8 cellular contexts compared by ENCODE assay signal in genomic region chr1:204072951-204073836, GRCh38. TPM values are rescaled to one million over a fixed set of nuclear protein-coding genes. Genes with fewer than 3 reads are reported as not detected.
A peak's percentile ranks its signal among the peaks of the same experiment; 100 is the strongest.
DNase-seq lines count a peak whose midpoint lies in the region; ATAC-seq, FAIRE-seq and TF ChIP-seq lines count a peak whose summit lies in the region.

Gene SOX13, plus strand, starts transcription at chr1:204073115. Its CDS starts 39,801 bp downstream, at chr1:204112916.

- H3K4me2 ChIP-seq in keratinocyte (ENCODE audit: control insufficient read depth, extremely low read depth, insufficient read depth, low read depth, low read length), result peak within 1 kb of the TSS; percentile 95

- peak; percentile 94 for DNase-seq in Daoy (ENCODE audit: low read depth)
- peak; percentile 88 for DNase-seq in NCI-H1092 (lab: John Stamatoyannopoulos, UW)
- DNase-seq in cortex of kidney (lab: John Stamatoyannopoulos, UW), result peak; percentile 46
- peak; percentile 38 for DNase-seq in keratinocyte (ENCODE audit: low read depth, low spot score)
- peak; percentile 75 for DNase-seq in skeletal muscle cell (ENCODE audit: low read depth)
- no peak for DNase-seq in GM19238 (ENCODE audit: insufficient read length, low spot score)

- ATAC-seq in GM21515 (IDR thresholded peaks at IDR 0.05; ENCODE audit: unreplicated experiment), result no peak

- peaks cover 13% of the 10 kb centered on the region for H3K79me2 ChIP-seq in keratinocyte (ENCODE audit: control insufficient read depth, insufficient read depth, low read length)

- no peaks in the 10 kb centered on the region for H3K27me3 ChIP-seq in keratinocyte (ENCODE audit: control insufficient read depth, extremely low read depth, insufficient read depth, low read length)

- peak within 1 kb of the TSS; percentile 80 for H3K4me3 Mint-ChIP-seq in T-helper 1 cell treated with Interleukin-12 subunit alpha and Interleukin-12 subunit beta and Interleukin-4 antibody, amounts not matched to agents 30 μg/mL and 1 μg/mL, for 36 hours

- TF ChIP-seq CTCF in keratinocyte (optimal IDR thresholded peaks at IDR 0.05 in 1 of 3, IDR thresholded peaks at IDR 0.05 in 1 of 3, conservative IDR thresholded peaks at IDR 0.05 in 1 of 3; ENCODE audit: extremely low read depth in 1 of 3, insufficient read depth in 2 of 3, low read length in 3 of 3), result peak in 2 of 3 experiments; percentile 33 to 45

- H3K27ac Mint-ChIP-seq in T-helper 1 cell treated with Interleukin-12 subunit alpha and Interleukin-12 subunit beta and Interleukin-4 antibody, amounts not matched to agents 30 μg/mL and 1 μg/mL, for 36 hours, result no peak within 1 kb of the TSS

- no peaks in the 10 kb centered on the region for H3K9me1 ChIP-seq in keratinocyte (ENCODE audit: control insufficient read depth, extremely low read depth, insufficient read depth, low read length)

- no peaks in the 10 kb centered on the region for H3K36me3 ChIP-seq in keratinocyte (ENCODE audit: control insufficient read depth in 2 of 2, extremely low read depth in 1 of 2, insufficient read depth in 2 of 2, low read length in 2 of 2)

- H3K4me3 ChIP-seq in keratinocyte (ENCODE audit: control insufficient read depth in 2 of 3, extremely low read depth in 1 of 3, insufficient read depth in 2 of 3, low read depth in 1 of 3, low read length in 3 of 3), result peak within 1 kb of the TSS; percentile 72 to 84 (median 75)
- H3K4me3 ChIP-seq in skeletal muscle cell (ENCODE audit: low read depth, low read length), result peak within 1 kb of the TSS; percentile 84

- no peaks in the 10 kb centered on the region for H4K20me1 ChIP-seq in keratinocyte (ENCODE audit: control insufficient read depth, extremely low read depth, insufficient read depth, low read length)

- H3K36me3 Mint-ChIP-seq in T-helper 1 cell treated with Interleukin-12 subunit alpha and Interleukin-12 subunit beta and Interleukin-4 antibody, amounts not matched to agents 30 μg/mL and 1 μg/mL, for 36 hours (ENCODE audit: low read depth), result no peaks in the 10 kb centered on the region

- no peak within 1 kb of the TSS for H3K27ac ChIP-seq in keratinocyte (ENCODE audit: control insufficient read depth, insufficient read depth, low read length)

- H3K27me3 Mint-ChIP-seq in T-helper 1 cell treated with Interleukin-12 subunit alpha and Interleukin-12 subunit beta and Interleukin-4 antibody, amounts not matched to agents 30 μg/mL and 1 μg/mL, for 36 hours (ENCODE audit: low read depth), result peaks cover 90% of the 10 kb centered on the region

- H3K9ac ChIP-seq in keratinocyte (ENCODE audit: control insufficient read depth, extremely low read depth, insufficient read depth, low read length), result peak within 1 kb of the TSS; percentile 75

- no peaks in the 10 kb centered on the region for H3K9me3 Mint-ChIP-seq in T-helper 1 cell treated with Interleukin-12 subunit alpha and Interleukin-12 subunit beta and Interleukin-4 antibody, amounts not matched to agents 30 μg/mL and 1 μg/mL, for 36 hours

- peaks cover 2% of the 10 kb centered on the region for H3K4me1 Mint-ChIP-seq in T-helper 1 cell treated with Interleukin-12 subunit alpha and Interleukin-12 subunit beta and Interleukin-4 antibody, amounts not matched to agents 30 μg/mL and 1 μg/mL, for 36 hours (ENCODE audit: low read depth)

- H3K9me3 ChIP-seq in keratinocyte (ENCODE audit: control insufficient read depth, low read depth, low read length), result no peaks in the 10 kb centered on the region

- H3K4me1 ChIP-seq in keratinocyte (ENCODE audit: control insufficient read depth, extremely low read depth, insufficient read depth, low read length), result peaks cover 7% of the 10 kb centered on the region

- no peak for FAIRE-seq in keratinocyte (lab: Jason Lieb, UNC)

- dilution Hi-C loops in keratinocyte (cut with MboI; ENCODE audit: extremely low pct_ligation_motif_present, low sequenced_read_pairs), result no loop called here

- H2AFZ ChIP-seq in keratinocyte (ENCODE audit: control insufficient read depth, low read length), result peak within 1 kb of the TSS; percentile 93

RNA-seq across cellular contexts. Expression of gene SOX13, which starts in this region (rescaled TPM):
- 4.2 and 6.1 TPM in 2 replicates for total RNA-seq in Daoy (2014; rRNA removed; shearing (Covaris generic))
- polyA plus RNA-seq in keratinocyte, result 4.9 to 6.1 TPM (median 5.6 TPM) in 3 replicates
- polyA plus RNA-seq in keratinocyte (2011; ENCODE audit: low read depth), result 1.3 TPM
- polyA plus RNA-seq in keratinocyte (2011; cell fraction: cytosol; rRNA removed), result 5.2 and 6.1 TPM in 2 replicates
- 17.1 and 17.9 TPM in 2 replicates for polyA plus RNA-seq in keratinocyte (2011; cell fraction: nucleus; rRNA removed)
- polyA plus RNA-seq in keratinocyte (2012; ENCODE audit: low replicate concordance), result 4.7 and 4.9 TPM in 2 replicates
- 9.3 to 15.0 TPM (median 10.4 TPM) in 3 replicates for polyA minus RNA-seq in keratinocyte
- 5.9 TPM for polyA minus RNA-seq in keratinocyte (2011; cell fraction: cytosol; rRNA and poly(A)+ RNA removed)
- 8.1 and 8.7 TPM in 2 replicates for polyA minus RNA-seq in keratinocyte (2011; cell fraction: nucleus; rRNA and poly(A)+ RNA removed)
